In the genomic region with DNA sequence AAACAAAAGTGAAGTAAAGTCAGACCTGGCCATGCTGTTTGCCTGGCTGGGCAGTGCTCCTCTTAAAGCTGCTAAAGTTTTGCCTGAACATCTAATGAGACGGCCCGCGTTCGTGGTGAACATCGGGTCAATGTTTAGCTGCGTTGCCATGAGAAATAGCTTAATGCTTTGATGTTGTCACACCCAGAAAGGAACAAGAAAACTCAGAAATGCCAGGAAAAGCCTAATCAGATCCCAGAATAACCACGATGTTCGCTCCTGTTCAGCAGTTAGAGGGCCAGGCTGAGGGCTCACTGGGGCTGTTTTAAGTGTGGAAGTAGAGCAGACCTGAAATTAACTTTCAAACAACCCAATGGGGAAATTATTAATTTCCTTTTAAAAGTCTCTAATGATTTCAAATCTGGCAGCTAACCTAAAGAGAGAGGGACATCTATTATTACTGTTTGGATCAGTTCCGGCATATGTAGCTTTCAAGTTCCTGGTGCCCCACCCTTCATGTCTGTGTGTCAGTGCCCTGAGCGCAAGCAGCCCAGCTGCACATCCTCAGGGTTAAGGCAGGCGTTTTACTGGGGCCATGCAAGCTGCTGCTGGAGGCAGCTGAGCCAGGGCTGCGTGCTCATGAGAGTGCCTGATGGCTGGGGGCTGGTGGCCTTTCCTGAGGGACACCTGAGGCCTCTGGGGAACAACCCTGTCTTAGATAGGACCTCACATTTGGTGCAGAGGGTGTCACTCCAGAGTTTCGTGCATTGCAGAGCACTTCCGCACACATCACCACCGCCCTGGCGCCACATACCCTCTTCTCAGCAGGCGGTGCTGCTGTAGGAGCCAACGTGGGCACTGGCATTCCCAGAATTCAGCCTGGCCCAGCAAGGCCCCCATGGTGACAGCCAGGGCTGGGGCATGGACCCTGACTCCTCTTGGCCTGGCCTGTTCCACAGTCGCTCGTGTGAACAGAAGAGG, we compare ENCODE assay signal across 15 cellular contexts.
"Had no signal": no experiment of that assay in that cellular context is flagged by ENCODE, and none has a peak within 500 bp of the region (broad histone marks: within the 10 kb centered on the region; RNA-seq: fewer than 3 reads in every experiment).

No MANE protein-coding gene starts in this region.

- H3K36me3 Mint-ChIP-seq: activated naive CD8-positive, alpha-beta T cell treated with anti-CD3 and anti-CD28 coated beads, Interleukin-2, amount 10 ng/mL, durations not matched to agents 7 days and 5 days had no signal

- H3K27ac ChIP-seq: epithelial cell of prostate, pancreas, suprapubic skin, upper lobe of right lung had no signal

- H3K27me3 ChIP-seq: pancreas, suprapubic skin, upper lobe of right lung had no signal

- ATAC-seq: pancreas; stimulated activated naive CD8-positive, alpha-beta T cell treated with anti-CD3 and anti-CD28 coated beads, Interleukin-15, Interleukin-2, amounts not matched to agents 100 U/mL and 50 U/mL, for 24 hours had no signal

- H3K36me3 ChIP-seq: pancreas, upper lobe of right lung had no signal

- H3K9me3 ChIP-seq: pancreas, suprapubic skin, upper lobe of right lung had no signal

- H3K27ac Mint-ChIP-seq: activated CD4-positive, alpha-beta T cell treated with anti-CD3 and anti-CD28 coated beads, Interleukin-2, amount 10 ng/mL, durations not matched to agents 7 days and 5 days; activated naive CD8-positive, alpha-beta T cell treated with anti-CD3 and anti-CD28 coated beads, Interleukin-2, amount 10 ng/mL, durations not matched to agents 7 days and 5 days had no signal

- H3K4me3 Mint-ChIP-seq: activated CD4-positive, alpha-beta T cell treated with anti-CD3 and anti-CD28 coated beads, Interleukin-2, amount 10 ng/mL, durations not matched to agents 7 days and 5 days; activated naive CD8-positive, alpha-beta T cell treated with anti-CD3 and anti-CD28 coated beads, Interleukin-2, amount 10 ng/mL, durations not matched to agents 7 days and 5 days; neural crest cell had no signal

- H3K4me3 ChIP-seq: pancreas, skin epidermis, suprapubic skin, upper lobe of right lung had no signal

- H3K9me3 Mint-ChIP-seq: activated CD4-positive, alpha-beta T cell treated with anti-CD3 and anti-CD28 coated beads, Interleukin-2, amount 10 ng/mL, durations not matched to agents 7 days and 5 days; activated naive CD8-positive, alpha-beta T cell treated with anti-CD3 and anti-CD28 coated beads, Interleukin-2, amount 10 ng/mL, durations not matched to agents 7 days and 5 days; neural crest cell had no signal

- H3K4me1 Mint-ChIP-seq: activated CD4-positive, alpha-beta T cell treated with anti-CD3 and anti-CD28 coated beads, Interleukin-2, amount 10 ng/mL, durations not matched to agents 7 days and 5 days; activated naive CD8-positive, alpha-beta T cell treated with anti-CD3 and anti-CD28 coated beads, Interleukin-2, amount 10 ng/mL, durations not matched to agents 7 days and 5 days had no signal

- H3K4me1 ChIP-seq: pancreas, upper lobe of right lung had no signal

- DNase-seq: activated CD4-positive, alpha-beta T cell treated with anti-CD3 and anti-CD28 coated beads, Interleukin-2, amount 10 ng/mL, durations not matched to agents 7 days and 5 days; activated CD4-positive, CD25-positive, alpha-beta regulatory T cell; activated CD8-positive, alpha-beta memory T cell treated with anti-CD3 and anti-CD28 coated beads for 24 hours; activated naive CD8-positive, alpha-beta T cell treated with anti-CD3 and anti-CD28 coated beads, Interleukin-2, amount 10 ng/mL, durations not matched to agents 7 days and 5 days; dermis blood vessel endothelial cell; pancreas; retina; stimulated activated CD4-positive, alpha-beta T cell treated with anti-CD3 and anti-CD28 coated beads, Interleukin-4, amount 100 ng/mL, for 24 hours; stimulated activated naive CD8-positive, alpha-beta T cell treated with anti-CD3 and anti-CD28 coated beads, Interleukin-15, Interleukin-2, amounts not matched to agents 100 U/mL and 50 U/mL, for 24 hours; SW 1271; upper lobe of right lung had no signal
